8 cellular contexts compared by ENCODE assay signal in the genomic region with DNA sequence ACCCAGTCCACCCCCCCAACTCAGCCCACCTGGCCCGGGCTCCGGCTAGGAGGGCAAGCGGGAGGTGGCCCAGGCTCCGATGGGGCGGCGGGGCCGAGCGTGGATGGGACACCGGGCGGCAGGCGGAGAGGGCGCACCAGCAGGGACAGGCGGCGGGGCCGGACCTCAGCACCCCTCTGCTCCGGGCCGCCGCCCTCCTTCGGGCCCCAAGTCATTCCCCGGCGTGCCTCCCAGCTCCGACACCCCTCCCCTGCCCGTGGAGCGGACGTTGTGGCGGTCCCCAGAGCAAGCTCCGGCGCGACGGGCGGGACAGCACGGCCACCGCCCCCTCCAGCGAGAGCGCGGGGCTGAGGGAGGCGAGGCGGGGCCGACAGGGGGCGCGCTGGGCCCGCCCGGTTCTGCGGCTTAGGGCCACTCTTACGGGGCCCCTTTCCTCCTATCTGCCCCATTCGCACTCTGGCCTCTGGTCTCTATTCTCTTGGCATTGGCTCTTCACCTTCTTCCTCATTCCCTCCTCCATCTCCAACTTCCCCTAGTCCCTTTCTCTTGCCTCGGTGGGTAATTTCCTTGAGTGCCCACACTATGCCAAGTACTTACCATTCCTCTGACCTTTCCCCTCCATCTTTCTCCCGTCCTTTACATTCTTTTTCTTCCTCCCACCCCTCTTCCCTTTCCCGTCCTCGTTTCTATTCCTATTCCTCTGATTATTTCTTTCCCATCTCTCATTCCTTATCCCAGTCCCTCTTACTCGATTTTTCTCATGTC. TPM values are rescaled to one million over a fixed set of nuclear protein-coding genes. Genes with fewer than 3 reads are reported as not detected.
DNase-seq lines count a peak whose midpoint lies in the region; ATAC-seq and TF ChIP-seq lines count a peak whose summit lies in the region.

No MANE protein-coding gene starts in this region.

- no peaks in the 10 kb centered on the region for H3K4me1 ChIP-seq in adipocyte (ENCODE audit: control insufficient read depth, insufficient read depth, low read length)

- H3K4me3 Mint-ChIP-seq in Calu3 (ENCODE audit: low read depth, unreplicated experiment), result peak overlapping the region; percentile 60

- intact Hi-C loops in Calu3 (cut with micrococcal nuclease; ENCODE audit: unreplicated experiment), result no loop called here

- CTCF ChIA-PET in Calu3 (lab: Charles Lee), result interaction anchor here (0.6 to 2.9 kb wide), 3 partner anchors 44 to 76 kb away, joined by 4 to 12 read pairs (median 6); no protein-coding TSS in a partner anchor

- H3K4me1 Mint-ChIP-seq in Calu3 (ENCODE audit: low read depth, unreplicated experiment), result peaks cover 11% of the 10 kb centered on the region

- H3K4me3 ChIP-seq in adipocyte (ENCODE audit: low read length), result no peak overlapping the region

- H3K9me3 Mint-ChIP-seq in Calu3 (ENCODE audit: low read depth, unreplicated experiment), result no peaks in the 10 kb centered on the region

- H3K27ac Mint-ChIP-seq in Calu3 (ENCODE audit: unreplicated experiment), result no peak overlapping the region

- H3K36me3 ChIP-seq in adipocyte (ENCODE audit: control insufficient read depth, insufficient read depth, low read length, severe bottlenecking), result no peaks in the 10 kb centered on the region

- BruUV-seq in Calu3 (replicated peaks; lab: Mats Ljungman, UMichigan), result no TSS peak

- no peaks in the 10 kb centered on the region for H3K9me3 ChIP-seq in adipocyte (ENCODE audit: control insufficient read depth, low read length)

- peak; percentile 65 for DNase-seq in Calu3
- peak; percentile 35 for DNase-seq in adipocyte (ENCODE audit: low read depth)
- peak; percentile 83 for DNase-seq in iPS-NIHi7 (ENCODE audit: extremely low spot score)
- peak; percentile 67 to 68 for DNase-seq in stimulated activated CD4-positive, alpha-beta T cell treated with anti-CD3 and anti-CD28 coated beads, Interleukin-2, amount 100 ng/mL, for 48 hours

- no peaks in the 10 kb centered on the region for H3K36me3 Mint-ChIP-seq in Calu3 (ENCODE audit: insufficient read depth, unreplicated experiment)

- TF ChIP-seq CTCF in Calu3 (IDR thresholded peaks at IDR 0.05; ENCODE audit: unreplicated experiment), result peak; percentile 75

- no peak overlapping the region for H3K9ac ChIP-seq in adipocyte (ENCODE audit: low read length)

- peak; percentile 69 for ATAC-seq in HG02759 (IDR thresholded peaks at IDR 0.05; ENCODE audit: unreplicated experiment)
- peak; percentile 73 for ATAC-seq in SK-N-SH treated with all-trans-retinoic acid at 6 μM for 48 hours
- ATAC-seq in GM18868 (IDR thresholded peaks at IDR 0.05; ENCODE audit: unreplicated experiment), result no peak
- ATAC-seq in GM21737 (IDR thresholded peaks at IDR 0.05; ENCODE audit: unreplicated experiment), result no peak

- peaks cover 55% of the 10 kb centered on the region for H3K27me3 Mint-ChIP-seq in Calu3 (ENCODE audit: unreplicated experiment)

- peaks cover 59% of the 10 kb centered on the region for H3K27me3 ChIP-seq in adipocyte (replicated peaks; ENCODE audit: control insufficient read depth, insufficient read depth, low read length)

TF ChIP-seq in SK-N-SH treated with all-trans-retinoic acid at 6 μM for 48 hours, 23 proteins besides CTCF, POLR2A, EP300 and RAD21 (continues in another document):
- TF ChIP-seq, protein P1, sequence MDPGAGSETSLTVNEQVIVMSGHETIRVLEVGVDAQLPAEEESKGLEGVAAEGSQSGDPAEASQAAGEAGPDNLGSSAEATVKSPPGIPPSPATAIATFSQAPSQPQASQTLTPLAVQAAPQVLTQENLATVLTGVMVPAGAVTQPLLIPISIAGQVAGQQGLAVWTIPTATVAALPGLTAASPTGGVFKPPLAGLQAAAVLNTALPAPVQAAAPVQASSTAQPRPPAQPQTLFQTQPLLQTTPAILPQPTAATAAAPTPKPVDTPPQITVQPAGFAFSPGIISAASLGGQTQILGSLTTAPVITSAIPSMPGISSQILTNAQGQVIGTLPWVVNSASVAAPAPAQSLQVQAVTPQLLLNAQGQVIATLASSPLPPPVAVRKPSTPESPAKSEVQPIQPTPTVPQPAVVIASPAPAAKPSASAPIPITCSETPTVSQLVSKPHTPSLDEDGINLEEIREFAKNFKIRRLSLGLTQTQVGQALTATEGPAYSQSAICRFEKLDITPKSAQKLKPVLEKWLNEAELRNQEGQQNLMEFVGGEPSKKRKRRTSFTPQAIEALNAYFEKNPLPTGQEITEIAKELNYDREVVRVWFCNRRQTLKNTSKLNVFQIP (CRISPR knock-in tag; IDR thresholded peaks at IDR 0.05; ENCODE audit: borderline replicate concordance, low read depth), result no peak
- TF ChIP-seq GLIS3 (CRISPR knock-in tag; IDR thresholded peaks at IDR 0.05) (no peak), SNAI2 (CRISPR knock-in tag; IDR thresholded peaks at IDR 0.05) (no peak), OSR1 (CRISPR knock-in tag; IDR thresholded peaks at IDR 0.05) (no peak), ZFP30 (CRISPR knock-in tag; IDR thresholded peaks at IDR 0.05) (no peak), CSDC2 (CRISPR knock-in tag; IDR thresholded peaks at IDR 0.05) (no peak), RARB (CRISPR knock-in tag; IDR thresholded peaks at IDR 0.05) (no peak), ZC3H10 (CRISPR knock-in tag; IDR thresholded peaks at IDR 0.05) (no peak), ZNF8 (CRISPR knock-in tag; IDR thresholded peaks at IDR 0.05) (no peak), ZNF565 (CRISPR knock-in tag; conservative IDR thresholded peaks at IDR 0.05; ENCODE audit: low read depth) (no peak), ZFP3 (CRISPR knock-in tag; IDR thresholded peaks at IDR 0.05) (no peak)
- TF ChIP-seq, protein P2, sequence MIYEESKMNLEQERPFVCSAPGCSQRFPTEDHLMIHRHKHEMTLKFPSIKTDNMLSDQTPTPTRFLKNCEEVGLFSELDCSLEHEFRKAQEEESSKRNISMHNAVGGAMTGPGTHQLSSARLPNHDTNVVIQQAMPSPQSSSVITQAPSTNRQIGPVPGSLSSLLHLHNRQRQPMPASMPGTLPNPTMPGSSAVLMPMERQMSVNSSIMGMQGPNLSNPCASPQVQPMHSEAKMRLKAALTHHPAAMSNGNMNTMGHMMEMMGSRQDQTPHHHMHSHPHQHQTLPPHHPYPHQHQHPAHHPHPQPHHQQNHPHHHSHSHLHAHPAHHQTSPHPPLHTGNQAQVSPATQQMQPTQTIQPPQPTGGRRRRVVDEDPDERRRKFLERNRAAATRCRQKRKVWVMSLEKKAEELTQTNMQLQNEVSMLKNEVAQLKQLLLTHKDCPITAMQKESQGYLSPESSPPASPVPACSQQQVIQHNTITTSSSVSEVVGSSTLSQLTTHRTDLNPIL (CRISPR knock-in tag; IDR thresholded peaks at IDR 0.05; ENCODE audit: low read depth), result no peak
- TF ChIP-seq, protein P3, sequence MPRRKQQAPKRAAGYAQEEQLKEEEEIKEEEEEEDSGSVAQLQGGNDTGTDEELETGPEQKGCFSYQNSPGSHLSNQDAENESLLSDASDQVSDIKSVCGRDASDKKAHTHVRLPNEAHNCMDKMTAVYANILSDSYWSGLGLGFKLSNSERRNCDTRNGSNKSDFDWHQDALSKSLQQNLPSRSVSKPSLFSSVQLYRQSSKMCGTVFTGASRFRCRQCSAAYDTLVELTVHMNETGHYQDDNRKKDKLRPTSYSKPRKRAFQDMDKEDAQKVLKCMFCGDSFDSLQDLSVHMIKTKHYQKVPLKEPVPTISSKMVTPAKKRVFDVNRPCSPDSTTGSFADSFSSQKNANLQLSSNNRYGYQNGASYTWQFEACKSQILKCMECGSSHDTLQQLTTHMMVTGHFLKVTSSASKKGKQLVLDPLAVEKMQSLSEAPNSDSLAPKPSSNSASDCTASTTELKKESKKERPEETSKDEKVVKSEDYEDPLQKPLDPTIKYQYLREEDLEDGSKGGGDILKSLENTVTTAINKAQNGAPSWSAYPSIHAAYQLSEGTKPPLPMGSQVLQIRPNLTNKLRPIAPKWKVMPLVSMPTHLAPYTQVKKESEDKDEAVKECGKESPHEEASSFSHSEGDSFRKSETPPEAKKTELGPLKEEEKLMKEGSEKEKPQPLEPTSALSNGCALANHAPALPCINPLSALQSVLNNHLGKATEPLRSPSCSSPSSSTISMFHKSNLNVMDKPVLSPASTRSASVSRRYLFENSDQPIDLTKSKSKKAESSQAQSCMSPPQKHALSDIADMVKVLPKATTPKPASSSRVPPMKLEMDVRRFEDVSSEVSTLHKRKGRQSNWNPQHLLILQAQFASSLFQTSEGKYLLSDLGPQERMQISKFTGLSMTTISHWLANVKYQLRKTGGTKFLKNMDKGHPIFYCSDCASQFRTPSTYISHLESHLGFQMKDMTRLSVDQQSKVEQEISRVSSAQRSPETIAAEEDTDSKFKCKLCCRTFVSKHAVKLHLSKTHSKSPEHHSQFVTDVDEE (CRISPR knock-in tag; IDR thresholded peaks at IDR 0.05), result no peak
- TF ChIP-seq, protein P4, sequence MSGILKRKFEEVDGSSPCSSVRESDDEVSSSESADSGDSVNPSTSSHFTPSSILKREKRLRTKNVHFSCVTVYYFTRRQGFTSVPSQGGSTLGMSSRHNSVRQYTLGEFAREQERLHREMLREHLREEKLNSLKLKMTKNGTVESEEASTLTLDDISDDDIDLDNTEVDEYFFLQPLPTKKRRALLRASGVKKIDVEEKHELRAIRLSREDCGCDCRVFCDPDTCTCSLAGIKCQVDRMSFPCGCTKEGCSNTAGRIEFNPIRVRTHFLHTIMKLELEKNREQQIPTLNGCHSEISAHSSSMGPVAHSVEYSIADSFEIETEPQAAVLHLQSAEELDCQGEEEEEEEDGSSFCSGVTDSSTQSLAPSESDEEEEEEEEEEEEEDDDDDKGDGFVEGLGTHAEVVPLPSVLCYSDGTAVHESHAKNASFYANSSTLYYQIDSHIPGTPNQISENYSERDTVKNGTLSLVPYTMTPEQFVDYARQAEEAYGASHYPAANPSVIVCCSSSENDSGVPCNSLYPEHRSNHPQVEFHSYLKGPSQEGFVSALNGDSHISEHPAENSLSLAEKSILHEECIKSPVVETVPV (CRISPR knock-in tag; IDR thresholded peaks at IDR 0.05), result no peak
- TF ChIP-seq, protein P5, sequence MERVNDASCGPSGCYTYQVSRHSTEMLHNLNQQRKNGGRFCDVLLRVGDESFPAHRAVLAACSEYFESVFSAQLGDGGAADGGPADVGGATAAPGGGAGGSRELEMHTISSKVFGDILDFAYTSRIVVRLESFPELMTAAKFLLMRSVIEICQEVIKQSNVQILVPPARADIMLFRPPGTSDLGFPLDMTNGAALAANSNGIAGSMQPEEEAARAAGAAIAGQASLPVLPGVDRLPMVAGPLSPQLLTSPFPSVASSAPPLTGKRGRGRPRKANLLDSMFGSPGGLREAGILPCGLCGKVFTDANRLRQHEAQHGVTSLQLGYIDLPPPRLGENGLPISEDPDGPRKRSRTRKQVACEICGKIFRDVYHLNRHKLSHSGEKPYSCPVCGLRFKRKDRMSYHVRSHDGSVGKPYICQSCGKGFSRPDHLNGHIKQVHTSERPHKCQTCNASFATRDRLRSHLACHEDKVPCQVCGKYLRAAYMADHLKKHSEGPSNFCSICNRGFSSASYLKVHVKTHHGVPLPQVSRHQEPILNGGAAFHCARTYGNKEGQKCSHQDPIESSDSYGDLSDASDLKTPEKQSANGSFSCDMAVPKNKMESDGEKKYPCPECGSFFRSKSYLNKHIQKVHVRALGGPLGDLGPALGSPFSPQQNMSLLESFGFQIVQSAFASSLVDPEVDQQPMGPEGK (CRISPR knock-in tag; IDR thresholded peaks at IDR 0.05; ENCODE audit: borderline replicate concordance), result no peak

RNA-seq across cellular contexts. Expression of a gene that starts 0.7 kb away (rescaled TPM):
- total RNA-seq in Calu3 (2022), result not detected in 2 replicates

RNA-seq across cellular contexts. Expression of a gene that starts 18.8 kb away (rescaled TPM):
- not detected in 2 replicates for total RNA-seq in Calu3 (2022)

RNA-seq across cellular contexts. Expression of a gene that starts 42.1 kb away (rescaled TPM):
- not detected in 2 replicates for total RNA-seq in Calu3 (2022)

RNA-seq across cellular contexts. Expression of a gene that starts 58.8 kb away (rescaled TPM):
- total RNA-seq in Calu3 (2022), result 43.0 and 49.7 TPM in 2 replicates

Comparison
In these comparisons a context has a peak if more than half of its experiments do, and no peak if none do; other contexts are left out.
1. ATAC-seq: peak in HG02759 (single experiment) and SK-N-SH treated with all-trans-retinoic acid at 6 μM for 48 hours (single experiment); none in GM18868 (single experiment) and GM21737 (single experiment).
2. Peak in every context shown above with its lines, with median percentiles within 50 percentile points of each other: DNase-seq.